Comparison of ENCODE assay signal across 1 cellular context in genomic region chr11:61754534-61755482, GRCh38.
TF ChIP-seq lines count a peak whose summit lies in the region.

No MANE protein-coding gene starts in this region.

TF ChIP-seq in HepG2, 621 proteins besides CTCF, POLR2A, EP300 and RAD21:
- TF ChIP-seq ZSCAN21 (CRISPR knock-in tag; IDR thresholded peaks at IDR 0.05; ENCODE audit: borderline replicate concordance) (0 out of 2 replicates have a peak, but pooled peaks have one; percentile 48), ZNF121 (CRISPR knock-in tag; IDR thresholded peaks at IDR 0.05) (no peak), PHF8 (CRISPR knock-in tag; IDR thresholded peaks at IDR 0.05) (no peak), MTF1 (CRISPR knock-in tag; IDR thresholded peaks at IDR 0.05) (no peak), ZNF616 (CRISPR knock-in tag; IDR thresholded peaks at IDR 0.05; ENCODE audit: low read depth) (no peak), ZNF691 (CRISPR knock-in tag; IDR thresholded peaks at IDR 0.05; ENCODE audit: borderline replicate concordance, low read depth) (0 out of 2 replicates have a peak, but pooled peaks have one; percentile 19), MAFF (IDR thresholded peaks at IDR 0.05; ENCODE audit: low read depth, low read length) (no peak), GMEB1 (CRISPR knock-in tag; IDR thresholded peaks at IDR 0.05; ENCODE audit: borderline replicate concordance) (no peak), GABPA (IDR thresholded peaks at IDR 0.05; ENCODE audit: low read depth, low read length) (no peak), GABPA (CRISPR knock-in tag; IDR thresholded peaks at IDR 0.05; ENCODE audit: low read depth) (no peak), IKZF1 (IDR thresholded peaks at IDR 0.05) (no peak), KDM2A (CRISPR knock-in tag; IDR thresholded peaks at IDR 0.05; ENCODE audit: borderline replicate concordance, low read depth) (no peak), ZBTB33 (CRISPR knock-in tag; IDR thresholded peaks at IDR 0.05) (peak; percentile 89), HNF1B (CRISPR knock-in tag; IDR thresholded peaks at IDR 0.05) (no peak), ZNF556 (CRISPR knock-in tag; IDR thresholded peaks at IDR 0.05; ENCODE audit: borderline replicate concordance) (no peak), ZBTB42 (CRISPR knock-in tag; IDR thresholded peaks at IDR 0.05) (no peak), LCORL (IDR thresholded peaks at IDR 0.05) (no peak), LCORL (CRISPR knock-in tag; IDR thresholded peaks at IDR 0.05) (0 out of 2 replicates have a peak, but pooled peaks have one; percentile 17), ZFX (CRISPR knock-in tag; IDR thresholded peaks at IDR 0.05; ENCODE audit: low read depth) (peak; percentile 29; the same call in 1 of the 2 replicates), RBFOX2 (IDR thresholded peaks at IDR 0.05; ENCODE audit: low read depth, low read length) (peak; percentile 37; the same call in 1 of the 2 replicates), SP5 (CRISPR knock-in tag; IDR thresholded peaks at IDR 0.05; ENCODE audit: borderline replicate concordance, low read depth) (no peak), NFIB (CRISPR knock-in tag; IDR thresholded peaks at IDR 0.05; ENCODE audit: borderline replicate concordance) (no peak), AGO2 (optimal IDR thresholded peaks at IDR 0.05; ENCODE audit: low read depth, low read length) (peak; percentile 83), HNRNPLL (IDR thresholded peaks at IDR 0.05; ENCODE audit: low read depth, low read length, poor library complexity, severe bottlenecking) (no peak), ZFP90 (CRISPR knock-in tag; IDR thresholded peaks at IDR 0.05; ENCODE audit: borderline replicate concordance) (no peak), HNRNPL (IDR thresholded peaks at IDR 0.05; ENCODE audit: low read depth, low read length) (0 out of 2 replicates have a peak, but pooled peaks have one; percentile 38), ZFY (CRISPR knock-in tag; IDR thresholded peaks at IDR 0.05) (peak; percentile 21; the same call in 1 of the 2 replicates)
- TF ChIP-seq, protein P1, sequence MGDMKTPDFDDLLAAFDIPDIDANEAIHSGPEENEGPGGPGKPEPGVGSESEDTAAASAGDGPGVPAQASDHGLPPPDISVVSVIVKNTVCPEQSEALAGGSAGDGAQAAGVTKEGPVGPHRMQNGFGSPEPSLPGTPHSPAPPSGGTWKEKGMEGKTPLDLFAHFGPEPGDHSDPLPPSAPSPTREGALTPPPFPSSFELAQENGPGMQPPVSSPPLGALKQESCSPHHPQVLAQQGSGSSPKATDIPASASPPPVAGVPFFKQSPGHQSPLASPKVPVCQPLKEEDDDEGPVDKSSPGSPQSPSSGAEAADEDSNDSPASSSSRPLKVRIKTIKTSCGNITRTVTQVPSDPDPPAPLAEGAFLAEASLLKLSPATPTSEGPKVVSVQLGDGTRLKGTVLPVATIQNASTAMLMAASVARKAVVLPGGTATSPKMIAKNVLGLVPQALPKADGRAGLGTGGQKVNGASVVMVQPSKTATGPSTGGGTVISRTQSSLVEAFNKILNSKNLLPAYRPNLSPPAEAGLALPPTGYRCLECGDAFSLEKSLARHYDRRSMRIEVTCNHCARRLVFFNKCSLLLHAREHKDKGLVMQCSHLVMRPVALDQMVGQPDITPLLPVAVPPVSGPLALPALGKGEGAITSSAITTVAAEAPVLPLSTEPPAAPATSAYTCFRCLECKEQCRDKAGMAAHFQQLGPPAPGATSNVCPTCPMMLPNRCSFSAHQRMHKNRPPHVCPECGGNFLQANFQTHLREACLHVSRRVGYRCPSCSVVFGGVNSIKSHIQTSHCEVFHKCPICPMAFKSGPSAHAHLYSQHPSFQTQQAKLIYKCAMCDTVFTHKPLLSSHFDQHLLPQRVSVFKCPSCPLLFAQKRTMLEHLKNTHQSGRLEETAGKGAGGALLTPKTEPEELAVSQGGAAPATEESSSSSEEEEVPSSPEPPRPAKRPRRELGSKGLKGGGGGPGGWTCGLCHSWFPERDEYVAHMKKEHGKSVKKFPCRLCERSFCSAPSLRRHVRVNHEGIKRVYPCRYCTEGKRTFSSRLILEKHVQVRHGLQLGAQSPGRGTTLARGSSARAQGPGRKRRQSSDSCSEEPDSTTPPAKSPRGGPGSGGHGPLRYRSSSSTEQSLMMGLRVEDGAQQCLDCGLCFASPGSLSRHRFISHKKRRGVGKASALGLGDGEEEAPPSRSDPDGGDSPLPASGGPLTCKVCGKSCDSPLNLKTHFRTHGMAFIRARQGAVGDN (CRISPR knock-in tag; IDR thresholded peaks at IDR 0.05) = peak; percentile 57
- TF ChIP-seq, protein P2, sequence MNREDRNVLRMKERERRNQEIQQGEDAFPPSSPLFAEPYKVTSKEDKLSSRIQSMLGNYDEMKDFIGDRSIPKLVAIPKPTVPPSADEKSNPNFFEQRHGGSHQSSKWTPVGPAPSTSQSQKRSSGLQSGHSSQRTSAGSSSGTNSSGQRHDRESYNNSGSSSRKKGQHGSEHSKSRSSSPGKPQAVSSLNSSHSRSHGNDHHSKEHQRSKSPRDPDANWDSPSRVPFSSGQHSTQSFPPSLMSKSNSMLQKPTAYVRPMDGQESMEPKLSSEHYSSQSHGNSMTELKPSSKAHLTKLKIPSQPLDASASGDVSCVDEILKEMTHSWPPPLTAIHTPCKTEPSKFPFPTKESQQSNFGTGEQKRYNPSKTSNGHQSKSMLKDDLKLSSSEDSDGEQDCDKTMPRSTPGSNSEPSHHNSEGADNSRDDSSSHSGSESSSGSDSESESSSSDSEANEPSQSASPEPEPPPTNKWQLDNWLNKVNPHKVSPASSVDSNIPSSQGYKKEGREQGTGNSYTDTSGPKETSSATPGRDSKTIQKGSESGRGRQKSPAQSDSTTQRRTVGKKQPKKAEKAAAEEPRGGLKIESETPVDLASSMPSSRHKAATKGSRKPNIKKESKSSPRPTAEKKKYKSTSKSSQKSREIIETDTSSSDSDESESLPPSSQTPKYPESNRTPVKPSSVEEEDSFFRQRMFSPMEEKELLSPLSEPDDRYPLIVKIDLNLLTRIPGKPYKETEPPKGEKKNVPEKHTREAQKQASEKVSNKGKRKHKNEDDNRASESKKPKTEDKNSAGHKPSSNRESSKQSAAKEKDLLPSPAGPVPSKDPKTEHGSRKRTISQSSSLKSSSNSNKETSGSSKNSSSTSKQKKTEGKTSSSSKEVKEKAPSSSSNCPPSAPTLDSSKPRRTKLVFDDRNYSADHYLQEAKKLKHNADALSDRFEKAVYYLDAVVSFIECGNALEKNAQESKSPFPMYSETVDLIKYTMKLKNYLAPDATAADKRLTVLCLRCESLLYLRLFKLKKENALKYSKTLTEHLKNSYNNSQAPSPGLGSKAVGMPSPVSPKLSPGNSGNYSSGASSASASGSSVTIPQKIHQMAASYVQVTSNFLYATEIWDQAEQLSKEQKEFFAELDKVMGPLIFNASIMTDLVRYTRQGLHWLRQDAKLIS (CRISPR knock-in tag; IDR thresholded peaks at IDR 0.05) = no peak
- TF ChIP-seq, protein P3, sequence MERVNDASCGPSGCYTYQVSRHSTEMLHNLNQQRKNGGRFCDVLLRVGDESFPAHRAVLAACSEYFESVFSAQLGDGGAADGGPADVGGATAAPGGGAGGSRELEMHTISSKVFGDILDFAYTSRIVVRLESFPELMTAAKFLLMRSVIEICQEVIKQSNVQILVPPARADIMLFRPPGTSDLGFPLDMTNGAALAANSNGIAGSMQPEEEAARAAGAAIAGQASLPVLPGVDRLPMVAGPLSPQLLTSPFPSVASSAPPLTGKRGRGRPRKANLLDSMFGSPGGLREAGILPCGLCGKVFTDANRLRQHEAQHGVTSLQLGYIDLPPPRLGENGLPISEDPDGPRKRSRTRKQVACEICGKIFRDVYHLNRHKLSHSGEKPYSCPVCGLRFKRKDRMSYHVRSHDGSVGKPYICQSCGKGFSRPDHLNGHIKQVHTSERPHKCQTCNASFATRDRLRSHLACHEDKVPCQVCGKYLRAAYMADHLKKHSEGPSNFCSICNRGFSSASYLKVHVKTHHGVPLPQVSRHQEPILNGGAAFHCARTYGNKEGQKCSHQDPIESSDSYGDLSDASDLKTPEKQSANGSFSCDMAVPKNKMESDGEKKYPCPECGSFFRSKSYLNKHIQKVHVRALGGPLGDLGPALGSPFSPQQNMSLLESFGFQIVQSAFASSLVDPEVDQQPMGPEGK (CRISPR knock-in tag; IDR thresholded peaks at IDR 0.05) = peak; percentile 52; the same call in 1 of the 2 replicates
- TF ChIP-seq, protein P4, sequence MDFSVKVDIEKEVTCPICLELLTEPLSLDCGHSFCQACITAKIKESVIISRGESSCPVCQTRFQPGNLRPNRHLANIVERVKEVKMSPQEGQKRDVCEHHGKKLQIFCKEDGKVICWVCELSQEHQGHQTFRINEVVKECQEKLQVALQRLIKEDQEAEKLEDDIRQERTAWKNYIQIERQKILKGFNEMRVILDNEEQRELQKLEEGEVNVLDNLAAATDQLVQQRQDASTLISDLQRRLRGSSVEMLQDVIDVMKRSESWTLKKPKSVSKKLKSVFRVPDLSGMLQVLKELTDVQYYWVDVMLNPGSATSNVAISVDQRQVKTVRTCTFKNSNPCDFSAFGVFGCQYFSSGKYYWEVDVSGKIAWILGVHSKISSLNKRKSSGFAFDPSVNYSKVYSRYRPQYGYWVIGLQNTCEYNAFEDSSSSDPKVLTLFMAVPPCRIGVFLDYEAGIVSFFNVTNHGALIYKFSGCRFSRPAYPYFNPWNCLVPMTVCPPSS (IDR thresholded peaks at IDR 0.05) = no peak
- TF ChIP-seq, protein P5, sequence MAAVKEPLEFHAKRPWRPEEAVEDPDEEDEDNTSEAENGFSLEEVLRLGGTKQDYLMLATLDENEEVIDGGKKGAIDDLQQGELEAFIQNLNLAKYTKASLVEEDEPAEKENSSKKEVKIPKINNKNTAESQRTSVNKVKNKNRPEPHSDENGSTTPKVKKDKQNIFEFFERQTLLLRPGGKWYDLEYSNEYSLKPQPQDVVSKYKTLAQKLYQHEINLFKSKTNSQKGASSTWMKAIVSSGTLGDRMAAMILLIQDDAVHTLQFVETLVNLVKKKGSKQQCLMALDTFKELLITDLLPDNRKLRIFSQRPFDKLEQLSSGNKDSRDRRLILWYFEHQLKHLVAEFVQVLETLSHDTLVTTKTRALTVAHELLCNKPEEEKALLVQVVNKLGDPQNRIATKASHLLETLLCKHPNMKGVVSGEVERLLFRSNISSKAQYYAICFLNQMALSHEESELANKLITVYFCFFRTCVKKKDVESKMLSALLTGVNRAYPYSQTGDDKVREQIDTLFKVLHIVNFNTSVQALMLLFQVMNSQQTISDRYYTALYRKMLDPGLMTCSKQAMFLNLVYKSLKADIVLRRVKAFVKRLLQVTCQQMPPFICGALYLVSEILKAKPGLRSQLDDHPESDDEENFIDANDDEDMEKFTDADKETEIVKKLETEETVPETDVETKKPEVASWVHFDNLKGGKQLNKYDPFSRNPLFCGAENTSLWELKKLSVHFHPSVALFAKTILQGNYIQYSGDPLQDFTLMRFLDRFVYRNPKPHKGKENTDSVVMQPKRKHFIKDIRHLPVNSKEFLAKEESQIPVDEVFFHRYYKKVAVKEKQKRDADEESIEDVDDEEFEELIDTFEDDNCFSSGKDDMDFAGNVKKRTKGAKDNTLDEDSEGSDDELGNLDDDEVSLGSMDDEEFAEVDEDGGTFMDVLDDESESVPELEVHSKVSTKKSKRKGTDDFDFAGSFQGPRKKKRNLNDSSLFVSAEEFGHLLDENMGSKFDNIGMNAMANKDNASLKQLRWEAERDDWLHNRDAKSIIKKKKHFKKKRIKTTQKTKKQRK (IDR thresholded peaks at IDR 0.05; ENCODE audit: low read length) = no peak
